Comparison of ENCODE assay signal across 17 cellular contexts in the genomic region with DNA sequence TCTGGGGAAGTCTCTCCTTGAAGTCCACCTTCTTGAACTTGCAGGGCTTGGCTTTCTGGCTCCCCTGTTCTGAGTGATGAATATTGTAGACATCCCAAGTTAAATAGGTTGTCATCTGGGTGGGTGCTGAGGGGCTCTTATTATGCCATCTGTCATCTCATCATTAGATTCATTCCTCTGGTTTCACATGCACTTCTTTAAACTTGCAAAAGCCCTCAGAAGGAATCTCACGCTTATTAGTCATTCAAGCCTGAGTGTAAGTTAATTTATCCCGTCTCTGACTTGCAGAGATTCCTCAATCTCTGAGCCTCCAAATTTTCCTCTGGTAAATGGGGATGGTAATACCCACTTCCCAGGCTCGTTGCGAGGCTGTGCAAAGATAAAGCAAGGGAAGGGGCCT. TPM values are rescaled to one million over a fixed set of nuclear protein-coding genes. Genes with fewer than 3 reads are reported as not detected.
"Had no signal": no experiment of that assay in that cellular context is flagged by ENCODE, and none has a peak within 500 bp of the region (broad histone marks: within the 10 kb centered on the region; RNA-seq: fewer than 3 reads in every experiment).

No MANE protein-coding gene starts in this region.

- H3K4me3 ChIP-seq: heart left ventricle, ovary, stomach had no signal

- H3K27ac ChIP-seq: foreskin keratinocyte, heart left ventricle, ovary, stomach had no signal

- H3K36me3 ChIP-seq: heart left ventricle, ovary, stomach had no signal

- ATAC-seq: activated naive CD4-positive, alpha-beta T cell treated with anti-CD3 and anti-CD28 coated beads, Interleukin-2, amount 50 U/mL, for 72 hours; activated T-cell treated with anti-CD3 and anti-CD28 coated beads, Interleukin-2, amount 50 U/mL, for 4 hours; esophagus mucosa; foreskin keratinocyte; heart left ventricle; left lobe of liver had no signal

- DNase-seq: activated CD4-positive, CD25-positive, alpha-beta regulatory T cell; activated effector memory CD4-positive, alpha-beta T cell treated with anti-CD3 and anti-CD28 coated beads, Interleukin-2, amount 50 U/mL, for 16 hours; activated T-cell treated with anti-CD3 and anti-CD28 coated beads, Interleukin-2, amount 50 U/mL, for 4 hours; anterior cingulate cortex; heart left ventricle; islet precursor cell; mammary epithelial cell; natural killer cell; ovary; stimulated activated CD4-positive, alpha-beta T cell treated with anti-CD3 and anti-CD28 coated beads, Interleukin-15, amount 100 ng/mL, for 24 hours; stimulated activated CD4-positive, alpha-beta T cell treated with anti-CD3 and anti-CD28 coated beads, Interleukin-4, amount 100 ng/mL, for 4 hours; stomach had no signal

- H3K9me3 ChIP-seq: heart left ventricle, ovary, stomach had no signal

RNA-seq across cellular contexts. Expression of gene MGAT5B, which starts 5.7 kb away (rescaled TPM):
- total RNA-seq: left lobe of liver, natural killer cell, skeletal muscle tissue had no signal
